Comparison of ENCODE assay signal across 8 cellular contexts in the genomic region with DNA sequence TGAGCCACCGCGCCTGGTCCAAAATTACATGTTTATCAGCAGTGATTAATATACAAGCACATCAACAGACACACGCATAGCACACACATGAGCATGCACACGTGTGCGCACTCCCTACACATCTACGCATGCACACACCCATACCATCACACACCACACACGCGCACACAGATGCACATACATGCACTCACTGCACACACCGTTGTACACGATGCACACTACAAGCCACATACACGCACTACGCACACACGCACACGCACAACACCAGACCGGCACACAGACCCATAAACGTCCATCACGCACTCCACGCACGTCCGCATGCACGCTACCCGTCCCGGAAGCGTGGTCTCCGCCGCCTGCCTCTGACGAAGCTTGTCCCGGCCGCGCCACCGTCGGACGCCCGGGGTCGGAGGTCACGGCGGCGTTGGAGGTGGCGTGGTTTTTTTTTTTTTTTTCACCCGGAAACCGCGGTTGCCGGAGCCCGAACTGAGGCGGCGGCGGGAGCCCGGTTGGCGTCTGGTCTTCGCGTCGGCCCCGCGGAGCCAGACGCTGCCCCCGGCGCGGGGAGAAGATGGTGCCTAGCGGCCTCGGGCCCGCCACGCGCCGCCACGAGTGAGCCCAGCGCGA. TPM values are rescaled to one million over a fixed set of nuclear protein-coding genes. Genes with fewer than 3 reads are reported as not detected.
DNase-seq lines count a peak whose midpoint lies in the region; ATAC-seq and TF ChIP-seq lines count a peak whose summit lies in the region.

A gene with protein sequence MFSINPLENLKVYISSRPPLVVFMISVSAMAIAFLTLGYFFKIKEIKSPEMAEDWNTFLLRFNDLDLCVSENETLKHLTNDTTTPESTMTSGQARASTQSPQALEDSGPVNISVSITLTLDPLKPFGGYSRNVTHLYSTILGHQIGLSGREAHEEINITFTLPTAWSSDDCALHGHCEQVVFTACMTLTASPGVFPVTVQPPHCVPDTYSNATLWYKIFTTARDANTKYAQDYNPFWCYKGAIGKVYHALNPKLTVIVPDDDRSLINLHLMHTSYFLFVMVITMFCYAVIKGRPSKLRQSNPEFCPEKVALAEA (plus strand): TSS at position 457 of the 627 bp plus-strand sequence. CDS start 20,641 bp downstream, outside the sequence.

- H2AFZ ChIP-seq in SU-DHL-6 (ENCODE audit: low read depth, low read length, severe bottlenecking) = peak within 1 kb of the TSS; percentile 57

- H3K27ac Mint-ChIP-seq in activated naive CD8-positive, alpha-beta T cell treated with anti-CD3 and anti-CD28 coated beads, Interleukin-2, amount 10 ng/mL, durations not matched to agents 7 days and 5 days = peak within 1 kb of the TSS; percentile 99
- peak within 1 kb of the TSS; percentile 96 for H3K27ac Mint-ChIP-seq in glutamatergic neuron (ENCODE audit: unreplicated experiment)
- H3K27ac Mint-ChIP-seq in osteocyte (ENCODE audit: unreplicated experiment) = peak within 1 kb of the TSS; percentile 90

- peaks cover 19% of the 10 kb centered on the region for H3F3A ChIP-seq in SU-DHL-6 (ENCODE audit: insufficient read depth)

- H3K27ac ChIP-seq in SU-DHL-6 (ENCODE audit: low read depth, low read length) (peak within 1 kb of the TSS; percentile 73), thoracic aorta (peak within 1 kb of the TSS; percentile 55 to 71)

- no peaks in the 10 kb centered on the region; the same call in 1 of the 2 replicates for H4K20me1 ChIP-seq in SU-DHL-6 (ENCODE audit: low read depth, low read length)

- peaks cover 52% of the 10 kb centered on the region for H3K79me2 ChIP-seq in SU-DHL-6 (ENCODE audit: insufficient read depth, low read length)

- H3K9me3 ChIP-seq in SU-DHL-6 (ENCODE audit: insufficient read depth, low read length) (no peaks in the 10 kb centered on the region), thoracic aorta (no peaks in the 10 kb centered on the region)

- CTCF ChIA-PET in GM10248 (lab: Yijun Ruan, JAX) = interaction anchor here (0.9 to 2.5 kb wide), 4 partner anchors 11 to 364 kb away, joined by 3 to 8 read pairs (median 4); no protein-coding TSS in a partner anchor

- H3K27me3 ChIP-seq in SU-DHL-6 (ENCODE audit: low read length) = no peaks in the 10 kb centered on the region
- H3K27me3 ChIP-seq in thoracic aorta (replicated peaks; ENCODE audit: insufficient read depth) = no peaks in the 10 kb centered on the region

- H3K9me2 ChIP-seq in SU-DHL-6 (replicated peaks; ENCODE audit: insufficient read depth, low read length) = no peaks in the 10 kb centered on the region

- H3K36me3 ChIP-seq in SU-DHL-6 (ENCODE audit: low read length) (peaks cover 3% of the 10 kb centered on the region; the same call in 1 of the 2 replicates), thoracic aorta (no peaks in the 10 kb centered on the region)

- DNase-seq in GM10248 (ENCODE audit: extremely low spot score) = peak; percentile 88
- DNase-seq in NCI-H1092 (lab: John Stamatoyannopoulos, UW) = peak; percentile 79
- peak; percentile 96 for DNase-seq in activated naive CD8-positive, alpha-beta T cell treated with anti-CD3 and anti-CD28 coated beads, Interleukin-2, amount 10 ng/mL, durations not matched to agents 7 days and 5 days
- DNase-seq in glutamatergic neuron = peak; percentile 93
- DNase-seq in osteocyte (ENCODE audit: extremely low spot score, unreplicated experiment) = peak; percentile 94
- peak; percentile 66 for DNase-seq in thoracic aorta (ENCODE audit: low spot score)

- no peaks in the 10 kb centered on the region for H3K9me3 Mint-ChIP-seq in activated naive CD8-positive, alpha-beta T cell treated with anti-CD3 and anti-CD28 coated beads, Interleukin-2, amount 10 ng/mL, durations not matched to agents 7 days and 5 days
- H3K9me3 Mint-ChIP-seq in glutamatergic neuron (ENCODE audit: unreplicated experiment) (peaks cover 5% of the 10 kb centered on the region), osteocyte (ENCODE audit: unreplicated experiment) (no peaks in the 10 kb centered on the region)

- peaks cover 24% of the 10 kb centered on the region for H3K4me1 Mint-ChIP-seq in activated naive CD8-positive, alpha-beta T cell treated with anti-CD3 and anti-CD28 coated beads, Interleukin-2, amount 10 ng/mL, durations not matched to agents 7 days and 5 days
- peaks cover 9% of the 10 kb centered on the region for H3K4me1 Mint-ChIP-seq in glutamatergic neuron (ENCODE audit: low read depth, unreplicated experiment)
- peaks cover 30% of the 10 kb centered on the region for H3K4me1 Mint-ChIP-seq in osteocyte (ENCODE audit: unreplicated experiment)

- H3K9ac ChIP-seq in SU-DHL-6 (ENCODE audit: low read length) = peak within 1 kb of the TSS; percentile 81

- POLR2A ChIA-PET in GM10248 (lab: Yijun Ruan, JAX) = interaction anchor here (0.6 to 0.7 kb wide), 2 partner anchors 41 to 125 kb away, joined by 4 to 5 read pairs; no protein-coding TSS in a partner anchor
- POLR2A ChIA-PET in activated naive CD8-positive, alpha-beta T cell treated with anti-CD3 and anti-CD28 coated beads, Interleukin-2, amount 10 ng/mL, durations not matched to agents 7 days and 5 days (lab: Charles Lee) = interaction anchor here (0.7 to 3.8 kb wide), 11 partner anchors 19 to 1543 kb away, joined by 3 to 31 read pairs (median 4); a partner anchor contains a TSS

- peak; percentile 79 for ATAC-seq in HG02571 (IDR thresholded peaks at IDR 0.05; ENCODE audit: unreplicated experiment)
- peak; percentile 87 for ATAC-seq in activated naive CD8-positive, alpha-beta T cell treated with anti-CD3 and anti-CD28 coated beads, Interleukin-2, amount 10 ng/mL, durations not matched to agents 7 days and 5 days (ENCODE audit: low read depth)
- ATAC-seq in thoracic aorta (ENCODE audit: insufficient number of reproducible peaks, low FRiP score, low read depth) = peak; percentile 94

- H3K27me3 Mint-ChIP-seq in activated naive CD8-positive, alpha-beta T cell treated with anti-CD3 and anti-CD28 coated beads, Interleukin-2, amount 10 ng/mL, durations not matched to agents 7 days and 5 days = no peaks in the 10 kb centered on the region
- H3K27me3 Mint-ChIP-seq in glutamatergic neuron (ENCODE audit: unreplicated experiment) (peaks cover 5% of the 10 kb centered on the region), osteocyte (ENCODE audit: unreplicated experiment) (no peaks in the 10 kb centered on the region)

- peaks cover 30 to 35% of the 10 kb centered on the region in 2 donors for H3K4me1 ChIP-seq in thoracic aorta (ENCODE audit: control insufficient read depth in 1 of 2, low read depth in 2 of 2)

- H3K4me3 ChIP-seq in SU-DHL-6 (ENCODE audit: insufficient read depth, low read length, poor library complexity, severe bottlenecking) (peak within 1 kb of the TSS; percentile 79), thoracic aorta (peak within 1 kb of the TSS; percentile 88)

- peak within 1 kb of the TSS; percentile 100 for H3K4me3 Mint-ChIP-seq in activated naive CD8-positive, alpha-beta T cell treated with anti-CD3 and anti-CD28 coated beads, Interleukin-2, amount 10 ng/mL, durations not matched to agents 7 days and 5 days
- H3K4me3 Mint-ChIP-seq in glutamatergic neuron (ENCODE audit: unreplicated experiment) (peak within 1 kb of the TSS; percentile 98), osteocyte (ENCODE audit: unreplicated experiment) (peak within 1 kb of the TSS; percentile 90)

- peak within 1 kb of the TSS; percentile 82 for H3K4me2 ChIP-seq in SU-DHL-6 (ENCODE audit: low read depth, low read length, poor library complexity, severe bottlenecking)

- peaks cover 17% of the 10 kb centered on the region for H3K36me3 Mint-ChIP-seq in activated naive CD8-positive, alpha-beta T cell treated with anti-CD3 and anti-CD28 coated beads, Interleukin-2, amount 10 ng/mL, durations not matched to agents 7 days and 5 days
- H3K36me3 Mint-ChIP-seq in glutamatergic neuron (ENCODE audit: unreplicated experiment) (no peaks in the 10 kb centered on the region), osteocyte (ENCODE audit: unreplicated experiment) (peaks cover 4% of the 10 kb centered on the region)

- TF ChIP-seq CTCF in GM10248 (IDR thresholded peaks at IDR 0.05; ENCODE audit: control extremely low read depth, extremely low read depth, low read depth, missing control alignments) (no peak), SU-DHL-6 (IDR thresholded peaks at IDR 0.05; ENCODE audit: insufficient read depth, low read length, poor library complexity, severe bottlenecking) (no peak), glutamatergic neuron (IDR thresholded peaks at IDR 0.05; ENCODE audit: partially characterized antibody, unreplicated experiment) (no peak), osteocyte (IDR thresholded peaks at IDR 0.05) (no peak), thoracic aorta (IDR thresholded peaks at IDR 0.05) (no peak)

RNA-seq across cellular contexts. Expression of the gene that starts here (rescaled TPM):
- total RNA-seq in activated naive CD8-positive, alpha-beta T cell treated with anti-CD3 and anti-CD28 coated beads, Interleukin-2, amount 10 ng/mL, durations not matched to agents 7 days and 5 days = 10 to 100 TPM; 86.9 to 88.1 TPM
- 62.6 TPM for total RNA-seq in glutamatergic neuron (ENCODE audit: unreplicated experiment)
- total RNA-seq in osteocyte = 101 and 104 TPM in 2 replicates
- total RNA-seq in thoracic aorta = 100 to 1,000 TPM; 108 to 130 TPM

Comparison
In these comparisons a context has a peak if more than half of its experiments do, and no peak if none do; other contexts are left out.
1. Peak in every context shown above with its lines: DNase-seq, ATAC-seq, H3K4me3 ChIP-seq and H3K27ac ChIP-seq.